7 cellular contexts compared by ENCODE assay signal in genomic region chr10:934165-934564, GRCh38. TPM values are rescaled to one million over a fixed set of nuclear protein-coding genes. Genes with fewer than 3 reads are reported as not detected.
A peak's percentile ranks its signal among the peaks of the same experiment; 100 is the strongest.
DNase-seq lines count a peak whose midpoint lies in the region; ATAC-seq and TF ChIP-seq lines count a peak whose summit lies in the region.
"Not testable (repeated sequence)": the region's sequence is repeated elsewhere in the genome, so short reads cannot be mapped to it uniquely, and the experiment has no call there.

No MANE protein-coding gene starts in this region.

- H3K36me3 ChIP-seq in neural progenitor cell = not testable (repeated sequence)

- H3K4me1 Mint-ChIP-seq in CD4-positive, alpha-beta T cell (ENCODE audit: low read depth) = peaks cover 34% of the 10 kb centered on the region
- H3K4me1 Mint-ChIP-seq in T-cell (peaks cover 25 to 27% (median 26%) of the 10 kb centered on the region in 3 donors), neural progenitor cell (peaks cover 18% of the 10 kb centered on the region)
- peaks cover 23% of the 10 kb centered on the region for H3K4me1 Mint-ChIP-seq in activated CD8-positive, alpha-beta memory T cell treated with anti-CD3 and anti-CD28 coated beads, Interleukin-2, amount 10 ng/mL, durations not matched to agents 7 days and 5 days
- H3K4me1 Mint-ChIP-seq in activated naive CD8-positive, alpha-beta T cell (ENCODE audit: low read depth) = peaks cover 25% of the 10 kb centered on the region
- peaks cover 13 to 29% (median 25%) of the 10 kb centered on the region in 4 donors for H3K4me1 Mint-ChIP-seq in naive thymus-derived CD8-positive, alpha-beta T cell

- peaks cover 20% of the 10 kb centered on the region for H3K79me2 ChIP-seq in neural progenitor cell (ENCODE audit: low read depth)

- H3K36me3 Mint-ChIP-seq in CD4-positive, alpha-beta T cell (ENCODE audit: low read depth) = peaks cover 12% of the 10 kb centered on the region
- not testable (repeated sequence) for H3K36me3 Mint-ChIP-seq in T-cell; activated CD8-positive, alpha-beta memory T cell treated with anti-CD3 and anti-CD28 coated beads, Interleukin-2, amount 10 ng/mL, durations not matched to agents 7 days and 5 days; activated naive CD8-positive, alpha-beta T cell; naive thymus-derived CD8-positive, alpha-beta T cell; neural progenitor cell

- not testable (repeated sequence) for H3K4me2 ChIP-seq in neural progenitor cell

- H3K9ac ChIP-seq in neural progenitor cell = peak overlapping the region; percentile 45

- POLR2A ChIA-PET in CD4-positive, alpha-beta T cell (lab: Charles Lee); T-cell (lab: Charles Lee); naive thymus-derived CD8-positive, alpha-beta T cell (lab: Charles Lee): not testable (repeated sequence)

- not testable (repeated sequence) for TF ChIP-seq CTCF in CD4-positive, alpha-beta T cell (IDR thresholded peaks at IDR 0.05); neural progenitor cell (IDR thresholded peaks at IDR 0.05)

- not testable (repeated sequence) for H3K4me3 ChIP-seq in neural progenitor cell

- H3K4me3 Mint-ChIP-seq in CD4-positive, alpha-beta T cell = peak overlapping the region; percentile 70
- H3K4me3 Mint-ChIP-seq in T-cell (peak overlapping the region in 2 of 3 donors; percentile 24 to 39), neural progenitor cell (peak overlapping the region; percentile 15)
- peak overlapping the region; percentile 7 for H3K4me3 Mint-ChIP-seq in activated CD8-positive, alpha-beta memory T cell treated with anti-CD3 and anti-CD28 coated beads, Interleukin-2, amount 10 ng/mL, durations not matched to agents 7 days and 5 days
- not testable (repeated sequence) for H3K4me3 Mint-ChIP-seq in activated naive CD8-positive, alpha-beta T cell
- H3K4me3 Mint-ChIP-seq in naive thymus-derived CD8-positive, alpha-beta T cell = peak overlapping the region in 6 of 10 donors; percentile 9 to 57 (median 28)

- DNase-seq in CD4-positive, alpha-beta T cell; T-cell; activated CD8-positive, alpha-beta memory T cell treated with anti-CD3 and anti-CD28 coated beads, Interleukin-2, amount 10 ng/mL, durations not matched to agents 7 days and 5 days; naive thymus-derived CD8-positive, alpha-beta T cell; neural progenitor cell (ENCODE audit: low spot score): not testable (repeated sequence)
- DNase-seq in islet precursor cell = peak; percentile 17

- not testable (repeated sequence) for H3K27ac ChIP-seq in CD4-positive, alpha-beta T cell (ENCODE audit: low read depth, low read length); neural progenitor cell

- H3K27me3 Mint-ChIP-seq in CD4-positive, alpha-beta T cell; T-cell; activated CD8-positive, alpha-beta memory T cell treated with anti-CD3 and anti-CD28 coated beads, Interleukin-2, amount 10 ng/mL, durations not matched to agents 7 days and 5 days; activated naive CD8-positive, alpha-beta T cell; naive thymus-derived CD8-positive, alpha-beta T cell; neural progenitor cell (ENCODE audit: insufficient read depth, low read depth): not testable (repeated sequence)

- H2AFZ ChIP-seq in neural progenitor cell (replicated peaks) = not testable (repeated sequence)

- intact Hi-C loops in CD4-positive, alpha-beta T cell (cut with DNase I, micrococcal nuclease) = loop anchor here in 1 of 2 experiments (5.0 kb wide), 1 partner anchor 128 kb away; no protein-coding TSS in a partner anchor

- ATAC-seq in CD4-positive, alpha-beta T cell (ENCODE audit: poor library complexity); T-cell (replicated peaks in 1 of 4); activated CD8-positive, alpha-beta memory T cell treated with anti-CD3 and anti-CD28 coated beads, Interleukin-2, amount 10 ng/mL, durations not matched to agents 7 days and 5 days; naive thymus-derived CD8-positive, alpha-beta T cell: not testable (repeated sequence)

- CTCF ChIA-PET in CD4-positive, alpha-beta T cell (lab: Charles Lee); activated CD8-positive, alpha-beta memory T cell treated with anti-CD3 and anti-CD28 coated beads, Interleukin-2, amount 10 ng/mL, durations not matched to agents 7 days and 5 days (lab: Charles Lee): not testable (repeated sequence)
- CTCF ChIA-PET in T-cell (lab: Charles Lee) = interaction anchor here in 1 of 2 donors (0.7 kb wide), 1 partner anchor 37 kb away, joined by 4 read pairs; no protein-coding TSS in a partner anchor

- H3K9me3 Mint-ChIP-seq in CD4-positive, alpha-beta T cell; T-cell; activated CD8-positive, alpha-beta memory T cell treated with anti-CD3 and anti-CD28 coated beads, Interleukin-2, amount 10 ng/mL, durations not matched to agents 7 days and 5 days (ENCODE audit: low read depth); activated naive CD8-positive, alpha-beta T cell (ENCODE audit: low read depth); naive thymus-derived CD8-positive, alpha-beta T cell; neural progenitor cell: not testable (repeated sequence)

- H3K27me3 ChIP-seq in CD4-positive, alpha-beta T cell (ENCODE audit: control insufficient read depth, insufficient read depth, low read length); neural progenitor cell: not testable (repeated sequence)

- peaks cover 25% of the 10 kb centered on the region for H3F3A ChIP-seq in neural progenitor cell (ENCODE audit: low read depth)

- not testable (repeated sequence) for H3K9me3 ChIP-seq in CD4-positive, alpha-beta T cell (ENCODE audit: control insufficient read depth, low read length); neural progenitor cell (ENCODE audit: low read depth)

- H4K20me1 ChIP-seq in neural progenitor cell (ENCODE audit: low read depth) = peaks cover 18% of the 10 kb centered on the region

- H3K27ac Mint-ChIP-seq in CD4-positive, alpha-beta T cell = peak overlapping the region; percentile 92
- H3K27ac Mint-ChIP-seq in T-cell; activated CD8-positive, alpha-beta memory T cell treated with anti-CD3 and anti-CD28 coated beads, Interleukin-2, amount 10 ng/mL, durations not matched to agents 7 days and 5 days: not testable (repeated sequence)
- H3K27ac Mint-ChIP-seq in activated naive CD8-positive, alpha-beta T cell = peak overlapping the region; percentile 58
- peak overlapping the region in 7 of 10 donors; percentile 12 to 86 (median 51) for H3K27ac Mint-ChIP-seq in naive thymus-derived CD8-positive, alpha-beta T cell
- peak overlapping the region; percentile 57 for H3K27ac Mint-ChIP-seq in neural progenitor cell

- not testable (repeated sequence) for H3K4me1 ChIP-seq in neural progenitor cell

RNA-seq across cellular contexts. Expression of gene LARP4B, which starts 2.7 kb away (rescaled TPM):
- total RNA-seq in CD4-positive, alpha-beta T cell = 10 to 100 TPM; 33.1 to 40.2 TPM
- total RNA-seq in T-cell (100 to 1,000 TPM in 1 of 5 donors, 10 to 100 TPM in 4; 77.2 to 108 (median 94.0) TPM), neural progenitor cell (ENCODE audit: low replicate concordance) (33.1 and 37.8 TPM in 2 replicates)
- 100 to 1,000 TPM; 126 to 135 TPM for total RNA-seq in activated CD8-positive, alpha-beta memory T cell treated with anti-CD3 and anti-CD28 coated beads, Interleukin-2, amount 10 ng/mL, durations not matched to agents 7 days and 5 days
- total RNA-seq in naive thymus-derived CD8-positive, alpha-beta T cell = 10 to 100 TPM; 88.2 to 94.8 TPM
- polyA plus RNA-seq in naive thymus-derived CD8-positive, alpha-beta T cell = 10 to 100 TPM; 22.8 to 40.5 (median 28.1) TPM

RNA-seq across cellular contexts. Expression of gene GTPBP4, which starts 54.1 kb away (rescaled TPM):
- 10 to 100 TPM; 50.3 to 53.7 TPM for total RNA-seq in CD4-positive, alpha-beta T cell
- total RNA-seq in T-cell (10 to 100 TPM; 44.6 to 59.1 (median 47.5) TPM), neural progenitor cell (ENCODE audit: low replicate concordance) (32.4 and 53.4 TPM in 2 replicates)
- 10 to 100 TPM; 66.1 to 88.2 TPM for total RNA-seq in activated CD8-positive, alpha-beta memory T cell treated with anti-CD3 and anti-CD28 coated beads, Interleukin-2, amount 10 ng/mL, durations not matched to agents 7 days and 5 days
- total RNA-seq in naive thymus-derived CD8-positive, alpha-beta T cell = 10 to 100 TPM; 64.0 to 67.7 TPM
- 10 to 100 TPM; 22.7 to 29.8 (median 25.9) TPM for polyA plus RNA-seq in naive thymus-derived CD8-positive, alpha-beta T cell
